10 cellular contexts compared by ENCODE assay signal in the genomic region with DNA sequence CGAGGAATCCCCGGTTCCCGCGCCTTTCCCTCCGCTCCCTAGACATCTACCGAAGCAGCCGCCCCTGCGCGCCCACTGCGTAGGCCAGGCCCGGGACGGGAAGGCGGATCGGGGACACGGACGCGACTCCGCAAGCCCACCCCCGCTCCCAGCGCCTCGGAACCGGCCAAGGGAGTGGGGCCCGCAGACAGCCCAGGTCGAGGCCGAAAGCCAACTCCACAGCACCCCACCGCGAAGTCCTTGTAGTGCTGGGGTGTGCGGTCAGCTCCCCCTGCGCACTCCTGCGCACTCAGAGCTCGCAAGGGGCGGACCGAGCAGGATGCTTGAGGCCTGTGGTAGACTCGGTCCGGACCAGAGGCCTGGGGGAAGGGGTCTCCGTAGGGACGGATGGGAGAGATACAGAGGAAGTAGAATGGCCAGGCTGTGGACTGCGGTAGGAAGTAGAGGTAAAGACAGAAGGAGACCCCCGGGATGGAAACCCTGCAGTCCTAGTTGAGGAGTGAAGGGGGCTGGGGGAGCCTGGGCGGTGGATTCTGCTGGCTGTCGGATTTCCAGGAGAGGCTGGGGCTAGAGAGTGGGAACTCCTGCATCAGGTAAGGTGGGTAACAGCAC.
A peak's percentile ranks its signal among the peaks of the same experiment; 100 is the strongest.
DNase-seq lines count a peak whose midpoint lies in the region; ATAC-seq, FAIRE-seq and TF ChIP-seq lines count a peak whose summit lies in the region.
"Had no signal": no experiment of that assay in that cellular context is flagged by ENCODE, and none has a peak within 500 bp of the region (broad histone marks: within the 10 kb centered on the region; RNA-seq: fewer than 3 reads in every experiment).

No MANE protein-coding gene starts in this region.

- TF ChIP-seq CTCF in D721Med (IDR thresholded peaks at IDR 0.05; ENCODE audit: insufficient read depth, missing control alignments) = no peak

- peak overlapping the region; percentile 60 for H3K4me3 ChIP-seq in iPS-15b (ENCODE audit: low read depth, low read length)

- FAIRE-seq in D721Med (lab: Jason Lieb, UNC) = no peak

- H3K4me1 ChIP-seq in iPS-15b (ENCODE audit: control insufficient read depth, insufficient read depth, low read length) = peaks cover 3% of the 10 kb centered on the region

- DNase-seq in D721Med (ENCODE audit: insufficient read length, low spot score) = peak; percentile 14
- peak; percentile 75 for DNase-seq in astrocyte of the hippocampus (ENCODE audit: low read depth, low spot score)
- peak; percentile 65 for DNase-seq in retina
- no peak for DNase-seq in NCI-H2171 (lab: John Stamatoyannopoulos, UW)
- DNase-seq in SIG-M5 (lab: John Stamatoyannopoulos, UW) = no peak
- no peak for DNase-seq in GOT3 (lab: John Stamatoyannopoulos, UW)
- DNase-seq: stimulated activated naive CD8-positive, alpha-beta T cell treated with anti-CD3 and anti-CD28 coated beads, Interleukin-15, Interleukin-2, amounts not matched to agents 100 U/mL and 50 U/mL, for 24 hours; T-helper 2 cell had no signal

- no peaks in the 10 kb centered on the region for H3K9me3 ChIP-seq in iPS-15b (ENCODE audit: control insufficient read depth, insufficient read depth, low read length)

- peaks cover 57% of the 10 kb centered on the region for H3K27me3 ChIP-seq in iPS-15b (ENCODE audit: control insufficient read depth, insufficient read depth, low read length)

- no peak overlapping the region for H3K9ac ChIP-seq in iPS-15b (ENCODE audit: low read depth, low read length)

- peaks cover 2% of the 10 kb centered on the region for H3K36me3 ChIP-seq in iPS-15b (ENCODE audit: control insufficient read depth, insufficient read depth, low read length)

- no peak for ATAC-seq in GM21619 (IDR thresholded peaks at IDR 0.05; ENCODE audit: unreplicated experiment)

Comparison
In these comparisons a context has a peak if more than half of its experiments do, and no peak if none do; other contexts are left out.
1. DNase-seq: peak in D721Med (single experiment), astrocyte of the hippocampus (single experiment) and retina (single experiment); none in NCI-H2171 (single experiment), SIG-M5 (single experiment) and GOT3 (single experiment).